In genomic region chr10:70404036-70404905, GRCh38 we compare ENCODE assay signal across 8 cellular contexts. TPM values are rescaled to one million over a fixed set of nuclear protein-coding genes. Genes with fewer than 3 reads are reported as not detected.
DNase-seq lines count a peak whose midpoint lies in the region; ATAC-seq and TF ChIP-seq lines count a peak whose summit lies in the region.

EIF4EBP2 (plus strand) TSS chr10:70404145; CDS start chr10:70404402, 257 bp downstream.

- H3K27me3 ChIP-seq in dorsolateral prefrontal cortex: no peaks in the 10 kb centered on the region
- no peaks in the 10 kb centered on the region for H3K27me3 ChIP-seq in right lobe of liver

- ATAC-seq in GM19438 (IDR thresholded peaks at IDR 0.05; ENCODE audit: low read depth, unreplicated experiment): peak; percentile 67
- ATAC-seq in right lobe of liver: peak; percentile 89 to 94 (median 91)

- H3K4me3 Mint-ChIP-seq in activated CD4-positive, alpha-beta memory T cell treated with anti-CD3 and anti-CD28 coated beads, Interleukin-2, amount 10 ng/mL, durations not matched to agents 7 days and 5 days: peak within 1 kb of the TSS; percentile 99

- intact Hi-C loops in dorsolateral prefrontal cortex (cut with DNase I): loop anchor here (1.0 to 10.0 kb wide), 4 partner anchors 22 to 481 kb away; partner anchors contain the start of genes LRRC20 (in 1 of the 2), PCBD1 (in 1 of the 2) and SAR1A (in 1 of the 2)
- intact Hi-C loops in right lobe of liver (cut with DNase I): no loop called here

- H3K27ac ChIP-seq in dorsolateral prefrontal cortex (peak within 1 kb of the TSS; percentile 37 to 97 (median 89)), right lobe of liver (peak within 1 kb of the TSS; percentile 94 to 99 (median 94))

- peak; percentile 98 for TF ChIP-seq POLR2A in right lobe of liver (IDR thresholded peaks at IDR 0.05)

- no peaks in the 10 kb centered on the region for H3K36me3 ChIP-seq in right lobe of liver

- POLR2A ChIA-PET in activated CD4-positive, alpha-beta memory T cell treated with anti-CD3 and anti-CD28 coated beads, Interleukin-2, amount 10 ng/mL, durations not matched to agents 7 days and 5 days (lab: Charles Lee): interaction anchor here (0.6 to 4.1 kb wide), 27 partner anchors 8 to 426 kb away, joined by 3 to 52 read pairs (median 4); partner anchors contain the start of genes LRRC20, PALD1, PPA1 and SAR1A

- CTCF ChIA-PET in activated CD4-positive, alpha-beta memory T cell treated with anti-CD3 and anti-CD28 coated beads, Interleukin-2, amount 10 ng/mL, durations not matched to agents 7 days and 5 days (lab: Charles Lee): interaction anchor here (0.6 to 4.8 kb wide), 16 partner anchors 10 to 258 kb away, joined by 3 to 39 read pairs (median 5); partner anchors contain the start of genes LRRC20, SAR1A and TYSND1

- no peaks in the 10 kb centered on the region for H3K9me3 ChIP-seq in right lobe of liver

- H3K4me3 ChIP-seq in dorsolateral prefrontal cortex: peak within 1 kb of the TSS; percentile 62 to 96 (median 88)
- peak within 1 kb of the TSS; percentile 78 to 97 (median 87) for H3K4me3 ChIP-seq in right lobe of liver

- peaks cover 36% of the 10 kb centered on the region for H3K4me1 Mint-ChIP-seq in activated CD4-positive, alpha-beta memory T cell treated with anti-CD3 and anti-CD28 coated beads, Interleukin-2, amount 10 ng/mL, durations not matched to agents 7 days and 5 days

- TF ChIP-seq CTCF in dorsolateral prefrontal cortex (IDR thresholded peaks at IDR 0.05 in 54 of 56, conservative IDR thresholded peaks at IDR 0.05 in 2 of 56; ENCODE audit: low read depth in 1 of 56, partially characterized antibody in 56 of 56) (peak in 17 of 56 donors; percentile 5 to 53 (median 20)), right lobe of liver (IDR thresholded peaks at IDR 0.05) (no peak)

- H3K9me3 Mint-ChIP-seq in activated CD4-positive, alpha-beta memory T cell treated with anti-CD3 and anti-CD28 coated beads, Interleukin-2, amount 10 ng/mL, durations not matched to agents 7 days and 5 days: no peaks in the 10 kb centered on the region

- H3K36me3 Mint-ChIP-seq in activated CD4-positive, alpha-beta memory T cell treated with anti-CD3 and anti-CD28 coated beads, Interleukin-2, amount 10 ng/mL, durations not matched to agents 7 days and 5 days (ENCODE audit: low read depth): peaks cover 27% of the 10 kb centered on the region

- under 1% methylated on average over 32 of the region's 110 CpGs for WGBS in right lobe of liver (ENCODE audit: insufficient coverage, low coverage, low lambda C conversion rate, missing lambda C conversion rate)

- H3K27ac Mint-ChIP-seq in activated CD4-positive, alpha-beta memory T cell treated with anti-CD3 and anti-CD28 coated beads, Interleukin-2, amount 10 ng/mL, durations not matched to agents 7 days and 5 days: peak within 1 kb of the TSS; percentile 93

- peaks cover 0 to 32% (median 6%) of the 10 kb centered on the region in 4 donors for H3K4me1 ChIP-seq in right lobe of liver

- no peaks in the 10 kb centered on the region for H3K27me3 Mint-ChIP-seq in activated CD4-positive, alpha-beta memory T cell treated with anti-CD3 and anti-CD28 coated beads, Interleukin-2, amount 10 ng/mL, durations not matched to agents 7 days and 5 days

- DNase-seq in CD1c-positive myeloid dendritic cell (ENCODE audit: extremely low spot score) (peak; percentile 98), HK-2 (ENCODE audit: unreplicated experiment) (peak; percentile 99), NCI-H82 treated with DMSO at 0.1 percent for 48 hours (lab: John Stamatoyannopoulos, UW; ENCODE audit: unreplicated experiment) (peak; percentile 83), dorsolateral prefrontal cortex (peak; percentile 97 to 99 (median 98)), right lobe of liver (peak; percentile 98 to 99 (median 99))
- DNase-seq in activated CD4-positive, alpha-beta memory T cell treated with anti-CD3 and anti-CD28 coated beads, Interleukin-2, amount 10 ng/mL, durations not matched to agents 7 days and 5 days: peak; percentile 99
- DNase-seq in stimulated activated CD4-positive, alpha-beta T cell treated with anti-CD3 and anti-CD28 coated beads, Interleukin-4, amount 100 ng/mL, for 4 hours: peak; percentile 96 to 99

RNA-seq across cellular contexts. Expression of gene EIF4EBP2, which starts in this region (rescaled TPM):
- 10 to 100 TPM; 52.6 to 53.8 TPM for total RNA-seq in activated CD4-positive, alpha-beta memory T cell treated with anti-CD3 and anti-CD28 coated beads, Interleukin-2, amount 10 ng/mL, durations not matched to agents 7 days and 5 days
- total RNA-seq in dorsolateral prefrontal cortex (10 to 100 TPM; 28.6 to 91.0 (median 50.9) TPM), right lobe of liver (10 to 100 TPM; 21.0 to 80.8 (median 56.7) TPM)

Comparison
In these comparisons a context has a peak if more than half of its experiments do, and no peak if none do; other contexts are left out.
1. Peak in every context shown above with its lines: DNase-seq, ATAC-seq, H3K4me3 ChIP-seq and H3K27ac ChIP-seq.
2. intact Hi-C loops: an anchor here in dorsolateral prefrontal cortex (1.0 to 10.0 kb wide); none called in right lobe of liver.